ENCODE assay signal across 10 cellular contexts in the genomic region with DNA sequence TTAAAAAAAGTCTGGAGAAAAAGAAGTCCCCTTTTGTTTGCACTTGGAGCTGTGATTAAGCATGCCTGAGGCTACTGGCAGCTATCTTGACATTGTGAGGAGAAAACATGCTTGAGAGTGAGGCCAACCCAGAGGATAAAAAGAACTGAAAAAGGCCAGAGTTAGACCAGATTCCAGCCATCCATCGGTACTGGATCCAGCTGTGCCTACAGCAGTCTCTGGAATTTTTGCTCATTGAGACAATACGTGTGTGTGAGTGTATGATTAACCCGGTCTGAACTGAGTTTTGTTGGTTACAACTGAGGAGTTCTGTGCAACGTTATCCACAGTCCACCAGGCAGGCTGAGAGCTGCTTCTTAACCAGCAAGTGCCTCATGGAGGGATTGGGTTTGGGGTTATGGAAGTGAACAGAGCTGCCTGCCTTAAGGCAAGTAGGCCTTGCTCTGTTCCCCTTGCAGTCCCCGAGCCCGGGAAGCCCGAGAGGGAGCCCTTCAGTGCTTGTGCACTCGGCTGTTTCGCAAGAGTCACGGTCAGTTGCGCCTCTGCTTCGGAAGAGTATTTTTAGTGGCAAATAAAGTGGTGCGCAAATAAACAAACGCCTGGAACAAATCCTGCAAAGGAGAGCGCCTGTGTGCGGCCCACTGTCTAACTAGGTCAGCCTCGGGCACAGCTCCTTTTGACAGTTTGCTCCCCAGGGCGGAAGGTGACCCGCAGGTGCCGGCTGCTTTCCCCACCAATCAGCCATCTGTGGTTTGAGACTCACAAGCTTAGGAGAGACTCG. TPM values are rescaled to one million over a fixed set of nuclear protein-coding genes. Genes with fewer than 3 reads are reported as not detected.
DNase-seq lines count a peak whose midpoint lies in the region; ATAC-seq and TF ChIP-seq lines count a peak whose summit lies in the region.
"Had no signal": no experiment of that assay in that cellular context is flagged by ENCODE, and none has a peak within 500 bp of the region (broad histone marks: within the 10 kb centered on the region; RNA-seq: fewer than 3 reads in every experiment).

No MANE protein-coding gene starts in this region.

- ATAC-seq in lower lobe of right lung (peak; percentile 83 to 87), HG03159 (IDR thresholded peaks at IDR 0.05; ENCODE audit: unreplicated experiment) (no peak)

- no peaks in the 10 kb centered on the region for H3K36me3 Mint-ChIP-seq in endothelial cell (ENCODE audit: low read depth, unreplicated experiment)
- H3K36me3 Mint-ChIP-seq: activated naive CD8-positive, alpha-beta T cell treated with anti-CD3 and anti-CD28 coated beads, Interleukin-2, amount 10 ng/mL, durations not matched to agents 7 days and 5 days had no signal

- intact Hi-C loops in lower lobe of right lung (cut with DNase I): no loop called here

- POLR2A ChIA-PET in BJ (lab: Charles Lee): interaction anchor here (0.6 kb wide), 2 partner anchors 58 to 813 kb away, joined by 3 to 4 read pairs; no protein-coding TSS in a partner anchor

- H3K9me3 Mint-ChIP-seq in endothelial cell (ENCODE audit: unreplicated experiment): no peaks in the 10 kb centered on the region
- H3K9me3 Mint-ChIP-seq: activated naive CD8-positive, alpha-beta T cell treated with anti-CD3 and anti-CD28 coated beads, Interleukin-2, amount 10 ng/mL, durations not matched to agents 7 days and 5 days had no signal

- TF ChIP-seq CTCF in BJ (IDR thresholded peaks at IDR 0.05; ENCODE audit: insufficient read depth, low read depth, low read length) (no peak), NB4 (IDR thresholded peaks at IDR 0.05; ENCODE audit: low read depth, low read length) (no peak), lower lobe of right lung (IDR thresholded peaks at IDR 0.05) (no peak), endothelial cell (IDR thresholded peaks at IDR 0.05; ENCODE audit: unreplicated experiment) (no peak), WERI-Rb-1 (IDR thresholded peaks at IDR 0.05; ENCODE audit: low read depth, low read length) (no peak)

- no peak overlapping the region for H3K27ac Mint-ChIP-seq in endothelial cell (ENCODE audit: unreplicated experiment)
- H3K27ac Mint-ChIP-seq: activated naive CD8-positive, alpha-beta T cell treated with anti-CD3 and anti-CD28 coated beads, Interleukin-2, amount 10 ng/mL, durations not matched to agents 7 days and 5 days; T-helper 2 cell treated with Interferon-gamma antibody and Interleukin-4, amounts not matched to agents 5 μg/mL and 100 μg/mL, for 36 hours had no signal

- peak; percentile 27 for DNase-seq in BJ (ENCODE audit: low read depth)
- peak; percentile 97 for DNase-seq in NB4 (ENCODE audit: low read depth)
- DNase-seq in cerebellum (ENCODE audit: low spot score): peak; percentile 52
- DNase-seq in lower lobe of right lung: peak; percentile 90
- no peak for DNase-seq in GM19240 (ENCODE audit: insufficient read length, low spot score)
- no peak for DNase-seq in endothelial cell (ENCODE audit: low spot score)
- DNase-seq in WERI-Rb-1: no peak
- DNase-seq: activated naive CD8-positive, alpha-beta T cell treated with anti-CD3 and anti-CD28 coated beads, Interleukin-2, amount 10 ng/mL, durations not matched to agents 7 days and 5 days had no signal

- H3K9me3 ChIP-seq in lower lobe of right lung (no peaks in the 10 kb centered on the region), WERI-Rb-1 (ENCODE audit: severe bottlenecking) (no peaks in the 10 kb centered on the region)

- peaks cover under 1% of the 10 kb centered on the region for H3K4me1 Mint-ChIP-seq in endothelial cell (ENCODE audit: unreplicated experiment)

- TF ChIP-seq POLR2A in NB4 (IDR thresholded peaks at IDR 0.05; ENCODE audit: extremely low read depth, insufficient read length): no peak

- H3K4me3 Mint-ChIP-seq in endothelial cell (ENCODE audit: unreplicated experiment): no peak overlapping the region
- H3K4me3 Mint-ChIP-seq: activated naive CD8-positive, alpha-beta T cell treated with anti-CD3 and anti-CD28 coated beads, Interleukin-2, amount 10 ng/mL, durations not matched to agents 7 days and 5 days; T-helper 2 cell treated with Interferon-gamma antibody and Interleukin-4, amounts not matched to agents 5 μg/mL and 100 μg/mL, for 36 hours had no signal

- peak overlapping the region; percentile 71 for H3K27ac ChIP-seq in lower lobe of right lung
- H3K27ac ChIP-seq in WERI-Rb-1: no peak overlapping the region

- H3K4me1 ChIP-seq in lower lobe of right lung: peaks cover 25% of the 10 kb centered on the region

- CTCF ChIA-PET in BJ (lab: Yijun Ruan, JAX): interaction anchor here (0.5 to 1.7 kb wide), 4 partner anchors 15 to 500 kb away, joined by 3 to 6 read pairs (median 4); no protein-coding TSS in a partner anchor

- peaks cover 2% of the 10 kb centered on the region for H3K27me3 Mint-ChIP-seq in endothelial cell (ENCODE audit: unreplicated experiment)

- no peaks in the 10 kb centered on the region for H3K36me3 ChIP-seq in BJ (ENCODE audit: control insufficient read depth, insufficient read depth, low read length)
- no peaks in the 10 kb centered on the region for H3K36me3 ChIP-seq in lower lobe of right lung
- H3K36me3 ChIP-seq in WERI-Rb-1: no peaks in the 10 kb centered on the region

- H3K27me3 ChIP-seq in BJ (ENCODE audit: control insufficient read depth, insufficient read depth, low read length) (peaks cover 8% of the 10 kb centered on the region), lower lobe of right lung (ENCODE audit: low read depth) (no peaks in the 10 kb centered on the region), WERI-Rb-1 (ENCODE audit: insufficient read depth, low read depth, severe bottlenecking) (no peaks in the 10 kb centered on the region)

- H3K4me3 ChIP-seq in BJ (ENCODE audit: low read depth, low read length) (no peak overlapping the region), NB4 (ENCODE audit: low read depth, low read length) (peak overlapping the region; percentile 32), lower lobe of right lung (peak overlapping the region; percentile 8), WERI-Rb-1 (ENCODE audit: low read depth, low read length) (no peak overlapping the region)

RNA-seq across cellular contexts. Expression of gene LGI2, which starts 57.1 kb away (rescaled TPM):
- polyA plus RNA-seq in BJ (2011; rRNA removed): 0.01 TPM in 2 replicates
- not detected in 2 replicates for polyA minus RNA-seq in BJ (2011; rRNA and poly(A)+ RNA removed)
- total RNA-seq in cerebellum: 5.5 TPM
- total RNA-seq in lower lobe of right lung: 1.3 TPM
- 0.18 TPM for total RNA-seq in endothelial cell (ENCODE audit: unreplicated experiment)
- total RNA-seq: activated naive CD8-positive, alpha-beta T cell treated with anti-CD3 and anti-CD28 coated beads, Interleukin-2, amount 10 ng/mL, durations not matched to agents 7 days and 5 days had no signal

Comparison
In these comparisons a context has a peak if more than half of its experiments do, and no peak if none do; other contexts are left out.
1. DNase-seq: peak in BJ (single experiment), NB4 (single experiment), cerebellum (single experiment) and lower lobe of right lung (single experiment); none in GM19240 (single experiment), endothelial cell (single experiment) and WERI-Rb-1 (single experiment).
2. H3K4me3 ChIP-seq: peak in NB4 (single experiment) and lower lobe of right lung (single experiment); none in BJ (single experiment) and WERI-Rb-1 (single experiment).